Comparison of ENCODE assay signal across 8 cellular contexts in genomic region chr15:49046113-49046883, GRCh38. TPM values are rescaled to one million over a fixed set of nuclear protein-coding genes. Genes with fewer than 3 reads are reported as not detected.
DNase-seq lines count a peak whose midpoint lies in the region; ATAC-seq and TF ChIP-seq lines count a peak whose summit lies in the region.

TSS of gene SECISBP2L (minus strand) at chr15:49046446. CDS start at chr15:49046299, 147 bp downstream.

- H3K4me3 ChIP-seq in BJ (ENCODE audit: low read depth, low read length) (peak within 1 kb of the TSS; percentile 98), colonic mucosa (peak within 1 kb of the TSS; percentile 100)

- peak; percentile 72 for TF ChIP-seq POLR2A in GM19193 (IDR thresholded peaks at IDR 0.05; ENCODE audit: extremely low read depth, insufficient read depth, insufficient read length)

- DNase-seq in BJ (ENCODE audit: low read depth), result peak; percentile 60
- peak; percentile 90 for DNase-seq in NCI-H510A (lab: John Stamatoyannopoulos, UW)
- peak; percentile 85 to 86 for DNase-seq in activated CD4-positive, alpha-beta T cell treated with anti-CD3 and anti-CD28 coated beads for 4 hours
- DNase-seq in colonic mucosa, result peak; percentile 96
- peak; percentile 78 to 80 for DNase-seq in stimulated activated CD4-positive, alpha-beta T cell treated with anti-CD3 and anti-CD28 coated beads, Interleukin-1b, Interleukin-23, amount 100 ng/mL, for 4 hours (ENCODE audit: low read depth in 2 of 2)

- CTCF ChIA-PET in BJ (lab: Yijun Ruan, JAX), result interaction anchor here (0.5 to 1.6 kb wide), 6 partner anchors 12 to 1100 kb away, joined by 3 to 5 read pairs (median 3); no protein-coding TSS in a partner anchor

- no peaks in the 10 kb centered on the region for H3K27me3 ChIP-seq in BJ (ENCODE audit: control insufficient read depth, insufficient read depth, low read length)
- H3K27me3 ChIP-seq in colonic mucosa, result no peaks in the 10 kb centered on the region
- no peaks in the 10 kb centered on the region for H3K27me3 ChIP-seq in layer of hippocampus (ENCODE audit: control insufficient read depth, insufficient read depth, low read length)

- H3K9ac ChIP-seq in colonic mucosa (ENCODE audit: low read depth in 2 of 2, low read length in 2 of 2), result peak within 1 kb of the TSS; percentile 83 to 96

- H3K27ac ChIP-seq in colonic mucosa (peak within 1 kb of the TSS; percentile 86), layer of hippocampus (ENCODE audit: low read depth, low read length) (peak within 1 kb of the TSS; percentile 89)

- POLR2A ChIA-PET in BJ (lab: Charles Lee), result interaction anchor here (0.6 kb wide), 2 partner anchors 57 to 552 kb away, joined by 3 read pairs; no protein-coding TSS in a partner anchor

- no peaks in the 10 kb centered on the region for H3K9me3 ChIP-seq in colonic mucosa

- no peaks in the 10 kb centered on the region for H3K36me3 ChIP-seq in BJ (ENCODE audit: control insufficient read depth, insufficient read depth, low read length)
- no peaks in the 10 kb centered on the region for H3K36me3 ChIP-seq in colonic mucosa

- intact Hi-C loops in colonic mucosa (cut with DNase I), result loop anchor here (10.0 kb wide), 1 partner anchor 109 kb away; the partner anchor contains the start of gene COPS2

- ATAC-seq in HG03439 (IDR thresholded peaks at IDR 0.05; ENCODE audit: unreplicated experiment), result peak; percentile 90

- no peaks in the 10 kb centered on the region for H3K4me1 ChIP-seq in colonic mucosa

- TF ChIP-seq CTCF in BJ (IDR thresholded peaks at IDR 0.05; ENCODE audit: insufficient read depth, low read depth, low read length), result peak; percentile 39; the same call in 1 of the 2 replicates
- TF ChIP-seq CTCF in colonic mucosa (IDR thresholded peaks at IDR 0.05), result no peak

RNA-seq across cellular contexts. Expression of gene SECISBP2L, which starts in this region (rescaled TPM):
- 23.8 and 33.6 TPM in 2 replicates for polyA plus RNA-seq in BJ (2011; rRNA removed)
- 41.9 and 42.4 TPM in 2 replicates for polyA minus RNA-seq in BJ (2011; rRNA and poly(A)+ RNA removed)
- total RNA-seq in colonic mucosa, result 10 to 100 TPM; 26.9 to 45.2 TPM

Comparison
In these comparisons a context has a peak if more than half of its experiments do, and no peak if none do; other contexts are left out.
1. Peak in every context shown above with its lines: DNase-seq, ATAC-seq, H3K4me3 ChIP-seq and H3K27ac ChIP-seq.